Comparison of ENCODE assay signal across 9 cellular contexts in the genomic region with DNA sequence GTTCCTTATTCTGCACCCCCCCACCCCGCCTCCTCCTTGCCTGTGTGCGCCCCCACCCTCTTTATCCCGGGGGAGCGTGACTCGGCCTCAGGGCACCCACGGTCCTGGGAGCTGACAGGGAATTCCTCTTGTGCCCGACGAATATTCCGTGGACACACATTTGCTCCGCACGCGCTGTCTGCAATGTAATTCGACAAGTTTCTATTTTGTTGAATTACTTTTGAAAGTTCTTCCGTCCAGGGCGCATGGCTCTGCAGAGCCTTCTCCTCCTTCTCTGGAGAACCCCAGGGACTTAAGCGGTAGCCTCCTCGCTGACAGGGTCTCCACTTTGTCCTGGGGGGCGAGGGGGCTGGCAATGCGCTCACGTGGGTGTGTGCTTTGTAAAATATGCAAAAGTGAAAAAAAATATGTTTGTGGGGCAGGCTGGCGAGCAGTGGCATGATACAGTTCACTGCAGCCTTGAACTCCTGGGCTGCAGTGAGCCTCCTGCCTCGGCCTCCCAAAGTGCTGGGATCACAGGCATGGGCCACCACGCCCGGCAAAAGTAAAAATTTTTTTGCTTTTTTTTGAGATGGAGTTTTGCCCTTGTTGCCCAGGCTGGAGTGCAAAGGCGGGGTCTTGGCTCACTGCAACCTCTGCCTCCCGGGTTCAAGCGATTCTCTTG. TPM values are rescaled to one million over a fixed set of nuclear protein-coding genes. Genes with fewer than 3 reads are reported as not detected.
DNase-seq lines count a peak whose midpoint lies in the region; ATAC-seq, FAIRE-seq and TF ChIP-seq lines count a peak whose summit lies in the region.
"Had no signal": no experiment of that assay in that cellular context is flagged by ENCODE, and none has a peak within 500 bp of the region (broad histone marks: within the 10 kb centered on the region; RNA-seq: fewer than 3 reads in every experiment).

No MANE protein-coding gene starts in this region.

- peak overlapping the region; percentile 67 for H3K9ac ChIP-seq in HepG2 (ENCODE audit: insufficient read depth, low read depth, low read length)

- TF ChIP-seq POLR2A in adrenal gland (IDR thresholded peaks at IDR 0.05) (no peak), HepG2 (IDR thresholded peaks at IDR 0.05; ENCODE audit: insufficient read depth in 1 of 2, low read depth in 2 of 2, low read length in 2 of 2) (no peak)

- H3K4me3 ChIP-seq in adrenal gland (peak overlapping the region in 2 of 4 donors; percentile 63 to 98), HepG2 (replicated peaks in 1 of 3; ENCODE audit: insufficient read depth in 1 of 3, low read depth in 2 of 3, low read length in 3 of 3) (peak overlapping the region; percentile 63 to 87 (median 73)), thoracic aorta (peak overlapping the region; percentile 97)

- H3K36me3 ChIP-seq in adrenal gland (replicated peaks in 1 of 2): no peaks in the 10 kb centered on the region
- peaks cover 0 to 8% of the 10 kb centered on the region in 2 experiments; a peak in 1 of 5 replicates for H3K36me3 ChIP-seq in HepG2 (replicated peaks in 1 of 2; ENCODE audit: control insufficient read depth in 1 of 2, insufficient read depth in 2 of 2, low read length in 2 of 2)
- H3K36me3 ChIP-seq in thoracic aorta: no peaks in the 10 kb centered on the region

- TF ChIP-seq CTCF in adrenal gland (IDR thresholded peaks at IDR 0.05): no peak
- TF ChIP-seq CTCF in HepG2 (CRISPR knock-in tag; IDR thresholded peaks at IDR 0.05): no peak
- TF ChIP-seq CTCF in thoracic aorta (IDR thresholded peaks at IDR 0.05): no peak

- 21 to 35% (median 23%) methylated on average over 22 to 27 of the region's 27 CpGs for WGBS in adrenal gland, 4 donors
- 20% methylated on average over 27 of the region's 27 CpGs for WGBS in HepG2 (ENCODE audit: low lambda C conversion rate)

- H3K9me3 ChIP-seq in adrenal gland (replicated peaks in 1 of 3) (no peaks in the 10 kb centered on the region), HepG2 (ENCODE audit: low read length) (no peaks in the 10 kb centered on the region), thoracic aorta (no peaks in the 10 kb centered on the region)

- H3K4me2 ChIP-seq in HepG2 (ENCODE audit: low read depth, low read length): peak overlapping the region; percentile 97

- H3K4me1 ChIP-seq in adrenal gland (replicated peaks in 1 of 2) (peaks cover 8 to 34% of the 10 kb centered on the region in 2 donors), HepG2 (ENCODE audit: insufficient read depth, low read length) (peaks cover 68% of the 10 kb centered on the region), thoracic aorta (ENCODE audit: control insufficient read depth in 1 of 2, low read depth in 2 of 2) (peaks cover 16 to 39% of the 10 kb centered on the region in 2 donors)

- TSS peak; percentile 87 for BruUV-seq in HepG2 (replicated peaks; lab: Mats Ljungman, UMichigan)

- peak; percentile 13 for ATAC-seq in HepG2
- peak; percentile 29 for ATAC-seq in thoracic aorta (ENCODE audit: insufficient number of reproducible peaks, low FRiP score, low read depth)
- no peak for ATAC-seq in HG03457 (IDR thresholded peaks at IDR 0.05; ENCODE audit: unreplicated experiment)

- CTCF ChIA-PET in HepG2 (lab: Yijun Ruan, JAX; ENCODE audit: low intra/inter-chr PET ratio, low total read pairs): no interaction called here

- peaks cover 29% of the 10 kb centered on the region for H4K20me1 ChIP-seq in HepG2 (ENCODE audit: insufficient read depth, low read length)

- FAIRE-seq in HepG2 (lab: Jason Lieb, UNC): peak; percentile 8
- FAIRE-seq: TTC549 had no signal

- in situ Hi-C loops in HepG2 (cut with HindIII; ENCODE audit: extremely low pct_ligation_motif_present, low pct_unique_long_range_greater_than_20kb): no loop called here

- TF ChIP-seq EP300 in HepG2 (IDR thresholded peaks at IDR 0.05; ENCODE audit: low read depth in 2 of 2, low read length in 2 of 2) (no peak), HepG2 (CRISPR knock-in tag; IDR thresholded peaks at IDR 0.05; ENCODE audit: borderline replicate concordance) (no peak)

- POLR2A ChIA-PET in HepG2 (lab: Yijun Ruan, JAX): interaction anchor here (0.6 to 1.9 kb wide), 8 partner anchors 22 to 769 kb away, joined by 3 to 6 read pairs (median 4); a partner anchor contains a TSS

- H3K27me3 ChIP-seq in adrenal gland (no peaks in the 10 kb centered on the region), HepG2 (ENCODE audit: control insufficient read depth in 1 of 2, insufficient read depth in 2 of 2, low read length in 2 of 2) (peaks cover 0 to 19% of the 10 kb centered on the region in 2 experiments; a peak in 2 of 5 replicates), thoracic aorta (replicated peaks; ENCODE audit: insufficient read depth) (no peaks in the 10 kb centered on the region)

- no peak for TF ChIP-seq RAD21 in HepG2 (CRISPR knock-in tag; IDR thresholded peaks at IDR 0.05)

- H3K27ac ChIP-seq in adrenal gland: peak overlapping the region in 4 of 5 donors; percentile 83 to 98 (median 90)
- H3K27ac ChIP-seq in HepG2 (ENCODE audit: extremely low read length, insufficient read depth, low read length): peak overlapping the region; percentile 50
- H3K27ac ChIP-seq in thoracic aorta: peak overlapping the region; percentile 27 to 81

- H3K79me2 ChIP-seq in HepG2 (ENCODE audit: insufficient read depth, low read length): peaks cover 43% of the 10 kb centered on the region

- intact Hi-C loops in adrenal gland (cut with DNase I): no loop called here
- intact Hi-C loops in HepG2 (cut with micrococcal nuclease; ENCODE audit: unreplicated experiment): no loop called here

- H2AFZ ChIP-seq in HepG2 (ENCODE audit: low read length): peak overlapping the region; percentile 45

- peak; percentile 61 for DNase-seq in activated CD8-positive, alpha-beta memory T cell treated with anti-CD3 and anti-CD28 coated beads, Interleukin-2, amount 50 U/mL, for 48 hours
- DNase-seq in activated CD8-positive, alpha-beta memory T cell treated with anti-CD3 and anti-CD28 coated beads for 24 hours: no peak
- DNase-seq in adrenal gland (no peak), HepG2 (ENCODE audit: low spot score) (no peak), thoracic aorta (ENCODE audit: low spot score) (no peak), GDM1 (lab: John Stamatoyannopoulos, UW) (no peak), iPS-NIHi7 (ENCODE audit: extremely low spot score) (no peak)

TF ChIP-seq in HepG2, 621 proteins besides CTCF, POLR2A, EP300 and RAD21 (continues in another document):
- TF ChIP-seq ZNF761 (CRISPR knock-in tag; conservative IDR thresholded peaks at IDR 0.05) (0 out of 2 replicates have a peak, but pooled peaks have one; percentile 6), NAIF1 (CRISPR knock-in tag; IDR thresholded peaks at IDR 0.05; ENCODE audit: borderline replicate concordance) (peak; percentile 66; the same call in 1 of the 2 replicates), ZNF777 (CRISPR knock-in tag; IDR thresholded peaks at IDR 0.05) (peak; percentile 10; the same call in 1 of the 2 replicates), KMT2B (CRISPR knock-in tag; IDR thresholded peaks at IDR 0.05) (no peak), CREM (IDR thresholded peaks at IDR 0.05) (no peak), CREM (CRISPR knock-in tag; IDR thresholded peaks at IDR 0.05) (no peak), ZFP41 (CRISPR knock-in tag; IDR thresholded peaks at IDR 0.05; ENCODE audit: borderline replicate concordance) (no peak), RARG (CRISPR knock-in tag; IDR thresholded peaks at IDR 0.05; ENCODE audit: low read depth) (no peak), MTA1 (CRISPR knock-in tag; IDR thresholded peaks at IDR 0.05; ENCODE audit: borderline replicate concordance) (peak; percentile 54; the same call in 1 of the 2 replicates)
- TF ChIP-seq, protein P1, sequence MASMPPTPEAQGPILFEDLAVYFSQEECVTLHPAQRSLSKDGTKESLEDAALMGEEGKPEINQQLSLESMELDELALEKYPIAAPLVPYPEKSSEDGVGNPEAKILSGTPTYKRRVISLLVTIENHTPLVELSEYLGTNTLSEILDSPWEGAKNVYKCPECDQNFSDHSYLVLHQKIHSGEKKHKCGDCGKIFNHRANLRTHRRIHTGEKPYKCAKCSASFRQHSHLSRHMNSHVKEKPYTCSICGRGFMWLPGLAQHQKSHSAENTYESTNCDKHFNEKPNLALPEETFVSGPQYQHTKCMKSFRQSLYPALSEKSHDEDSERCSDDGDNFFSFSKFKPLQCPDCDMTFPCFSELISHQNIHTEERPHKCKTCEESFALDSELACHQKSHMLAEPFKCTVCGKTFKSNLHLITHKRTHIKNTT (CRISPR knock-in tag; IDR thresholded peaks at IDR 0.05): 0 out of 2 replicates have a peak, but pooled peaks have one; percentile 47

RNA-seq across cellular contexts. Expression of a gene that starts 0.6 kb away (rescaled TPM):
- total RNA-seq in adrenal gland: 100 to 1,000 TPM in 7 of 8 donors, 10 to 100 TPM in 1; 92.3 to 434 (median 142) TPM
- 100 to 1,000 TPM in 1 of 3 donors, 10 to 100 TPM in 2; 28.6 to 490 (median 36.2) TPM for polyA plus RNA-seq in adrenal gland
- 318 and 642 TPM in 2 replicates for total RNA-seq in HepG2 (2016; rRNA removed; fragmentation: Illumina TruSeq; extraction: Trizol)
- 56.1 and 61.3 TPM in 2 replicates for total RNA-seq in HepG2 (2016; cell fraction: cytosol; rRNA removed; fragmentation: Illumina TruSeq; extraction: Trizol; ENCODE audit: low read depth)
- total RNA-seq in HepG2 (2016; cell fraction: insoluble cytoplasmic fraction; rRNA removed; fragmentation: Illumina TruSeq; extraction: Trizol): 300 and 675 TPM in 2 replicates
- 124 and 135 TPM in 2 replicates for total RNA-seq in HepG2 (2016; cell fraction: membrane; rRNA removed; fragmentation: Illumina TruSeq; extraction: Trizol)
- total RNA-seq in HepG2 (2016; cell fraction: nucleus; rRNA removed; fragmentation: Illumina TruSeq; extraction: Trizol): 502 and 568 TPM in 2 replicates
- 418 and 586 TPM in 2 replicates for polyA plus RNA-seq in HepG2 (2011; rRNA removed)
- polyA plus RNA-seq in HepG2 (2011; cell fraction: cytosol; rRNA removed): 484 and 553 TPM in 2 replicates
- polyA plus RNA-seq in HepG2 (2011; cell fraction: nucleus; rRNA removed): 135 and 158 TPM in 2 replicates
- 484 and 600 TPM in 2 replicates for polyA plus RNA-seq in HepG2 (2012)
- 61.3 and 65.3 TPM in 2 replicates for polyA plus RNA-seq in HepG2 (2016; cell fraction: cytosol; fragmentation: Illumina TruSeq; extraction: Trizol; ENCODE audit: low read depth)
- polyA plus RNA-seq in HepG2 (2016; cell fraction: insoluble cytoplasmic fraction; fragmentation: Illumina TruSeq; extraction: Trizol; ENCODE audit: low read depth): 289 and 301 TPM in 2 replicates
- 102 and 106 TPM in 2 replicates for polyA plus RNA-seq in HepG2 (2016; cell fraction: membrane; fragmentation: Illumina TruSeq; extraction: Trizol; ENCODE audit: low read depth)
- 690 and 757 TPM in 2 replicates for polyA plus RNA-seq in HepG2 (2016; cell fraction: nucleus; fragmentation: Illumina TruSeq; extraction: Trizol; ENCODE audit: insufficient read depth, low read depth)
- 87.6 and 158 TPM in 2 replicates for polyA minus RNA-seq in HepG2 (2011; rRNA and poly(A)+ RNA removed; ENCODE audit: low replicate concordance)
- polyA minus RNA-seq in HepG2 (2011; cell fraction: cytosol; rRNA and poly(A)+ RNA removed): 230 and 245 TPM in 2 replicates
- polyA minus RNA-seq in HepG2 (2011; cell fraction: nucleus; rRNA and poly(A)+ RNA removed): 115 and 127 TPM in 2 replicates
- total RNA-seq in thoracic aorta: 100 to 1,000 TPM in 1 of 2 donors, 10 to 100 TPM in 1; 94.9 to 100 TPM
